In the genomic region with DNA sequence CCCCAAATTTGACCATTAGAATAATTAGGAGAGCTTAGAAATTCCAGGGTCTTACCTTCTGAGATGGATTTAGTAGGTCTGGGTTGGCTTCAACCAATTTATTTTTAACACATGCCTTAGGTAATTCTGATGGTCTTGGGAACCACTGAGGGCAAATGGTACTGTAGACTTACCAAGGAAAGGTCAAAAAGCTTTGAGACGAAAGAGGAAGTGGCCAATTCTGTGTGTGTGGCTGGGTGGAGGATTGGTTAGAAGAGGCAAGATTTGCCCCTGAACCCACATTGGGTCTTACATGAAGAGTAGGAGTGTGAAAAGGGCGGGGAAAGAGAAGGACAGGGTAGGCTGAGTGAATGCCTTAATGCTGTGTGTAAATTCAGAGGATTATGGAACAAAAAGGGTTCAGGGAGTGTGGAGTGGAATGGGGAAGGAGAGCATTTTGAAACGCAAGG, we compare ENCODE assay signal across 9 cellular contexts. TPM values are rescaled to one million over a fixed set of nuclear protein-coding genes. Genes with fewer than 3 reads are reported as not detected.
DNase-seq lines count a peak whose midpoint lies in the region; ATAC-seq, FAIRE-seq and TF ChIP-seq lines count a peak whose summit lies in the region.
"Had no signal": no experiment of that assay in that cellular context is flagged by ENCODE, and none has a peak within 500 bp of the region (broad histone marks: within the 10 kb centered on the region; RNA-seq: fewer than 3 reads in every experiment).

No MANE protein-coding gene starts in this region.

- peak; percentile 44 for ATAC-seq in GM18502 (IDR thresholded peaks at IDR 0.05; ENCODE audit: poor library complexity, unreplicated experiment)
- peak; percentile 34 for ATAC-seq in HG02798 (IDR thresholded peaks at IDR 0.05; ENCODE audit: poor library complexity, unreplicated experiment)
- no peak for ATAC-seq in T-helper 17 cell
- no peak for ATAC-seq in GM21367 (IDR thresholded peaks at IDR 0.05; ENCODE audit: unreplicated experiment)

- H3K9me3 Mint-ChIP-seq in nephron, result no peaks in the 10 kb centered on the region

- FAIRE-seq in HTR-8/SVneo (lab: Jason Lieb, UNC), result no peak
- FAIRE-seq: islet of Langerhans had no signal

- H3K36me3 Mint-ChIP-seq in T-helper 17 cell (ENCODE audit: low read depth) (peaks cover 10% of the 10 kb centered on the region), nephron (ENCODE audit: low read depth) (peaks cover 44% of the 10 kb centered on the region)

- peak overlapping the region; percentile 88 for H3K4me3 Mint-ChIP-seq in T-helper 17 cell
- peak overlapping the region; percentile 10 to 50 (median 40) for H3K4me3 Mint-ChIP-seq in nephron

- H3K27me3 Mint-ChIP-seq in T-helper 17 cell (no peaks in the 10 kb centered on the region), nephron (ENCODE audit: low read depth) (peaks cover 4% of the 10 kb centered on the region)

- H3K9me3 ChIP-seq in T-helper 17 cell (ENCODE audit: control insufficient read depth, low read length, poor library complexity, severe bottlenecking), result no peaks in the 10 kb centered on the region

- H3K4me1 Mint-ChIP-seq in T-helper 17 cell (peaks cover 39% of the 10 kb centered on the region), nephron (peaks cover 40% of the 10 kb centered on the region)

- TF ChIP-seq CTCF in nephron (IDR thresholded peaks at IDR 0.05; ENCODE audit: unreplicated experiment in 3 of 3), result no peak

- peak overlapping the region; percentile 51 for H3K27ac Mint-ChIP-seq in T-helper 17 cell
- H3K27ac Mint-ChIP-seq in nephron, result peak overlapping the region; percentile 4 to 12 (median 9)

- no peak for DNase-seq in T-helper 17 cell
- DNase-seq in DMS153 (lab: John Stamatoyannopoulos, UW), result no peak
- no peak for DNase-seq in cerebellum (ENCODE audit: low spot score)
- DNase-seq in HTR-8/SVneo (ENCODE audit: insufficient read length, low spot score), result no peak

RNA-seq across cellular contexts. Expression of a gene that starts 2.7 kb away (rescaled TPM):
- total RNA-seq in T-helper 17 cell (10 to 100 TPM; 44.4 to 53.4 TPM), cerebellum (59.1 TPM)

Comparison
In these comparisons a context has a peak if more than half of its experiments do, and no peak if none do; other contexts are left out.
1. ATAC-seq: peak in GM18502 (single experiment) and HG02798 (single experiment); none in T-helper 17 cell (single experiment) and GM21367 (single experiment).